18 cellular contexts compared by ENCODE assay signal in the genomic region with DNA sequence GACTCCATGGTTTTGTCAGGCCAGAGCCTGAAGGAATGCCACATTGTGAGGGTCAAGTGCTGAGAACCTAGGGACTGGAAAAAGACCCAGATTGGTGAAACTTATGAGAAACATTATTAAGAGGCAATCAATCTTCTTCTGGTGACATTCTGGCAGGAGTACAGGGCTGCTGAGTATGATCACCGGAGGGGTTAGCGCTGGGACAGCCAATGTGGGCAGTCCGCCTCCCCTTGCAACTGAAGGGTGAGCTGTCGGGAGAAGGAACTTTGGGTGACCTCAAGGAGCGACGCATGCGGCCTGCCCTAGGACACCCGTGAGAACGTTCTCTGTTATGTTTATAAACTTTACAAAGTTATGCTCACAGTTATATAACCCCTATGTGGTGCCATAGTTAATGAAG.
DNase-seq lines count a peak whose midpoint lies in the region; ATAC-seq and TF ChIP-seq lines count a peak whose summit lies in the region.
"Had no signal": no experiment of that assay in that cellular context is flagged by ENCODE, and none has a peak within 500 bp of the region (broad histone marks: within the 10 kb centered on the region; RNA-seq: fewer than 3 reads in every experiment).

No MANE protein-coding gene starts in this region.

- H3K27ac Mint-ChIP-seq in nephron, result peak overlapping the region in 2 of 3 experiments; percentile 54 to 71
- H3K27ac Mint-ChIP-seq: CD4-positive, alpha-beta T cell had no signal

- H3K9me3 ChIP-seq in gastroesophageal sphincter, result no peaks in the 10 kb centered on the region
- no peaks in the 10 kb centered on the region for H3K9me3 ChIP-seq in stomach
- H3K9me3 ChIP-seq in thyroid gland, result no peaks in the 10 kb centered on the region
- H3K9me3 ChIP-seq in gastrocnemius medialis, result no peaks in the 10 kb centered on the region
- H3K9me3 ChIP-seq: A549 had no signal

- peak; percentile 26 for TF ChIP-seq EP300 in gastroesophageal sphincter (IDR thresholded peaks at IDR 0.05)
- peak; percentile 56 for TF ChIP-seq EP300 in stomach (IDR thresholded peaks at IDR 0.05)

- H3K36me3 ChIP-seq in gastroesophageal sphincter (no peaks in the 10 kb centered on the region), stomach (no peaks in the 10 kb centered on the region), thyroid gland (no peaks in the 10 kb centered on the region), gastrocnemius medialis (no peaks in the 10 kb centered on the region)

- in situ Hi-C loops in gastrocnemius medialis (cut with MboI; ENCODE audit: low sequenced_read_pairs in 4 of 4), result no loop called here

- TF ChIP-seq CTCF in choroid plexus epithelial cell (conservative IDR thresholded peaks at IDR 0.05; ENCODE audit: low read depth, low read length) (no peak), gastroesophageal sphincter (IDR thresholded peaks at IDR 0.05) (no peak), nephron (IDR thresholded peaks at IDR 0.05; ENCODE audit: unreplicated experiment in 3 of 3) (no peak), stomach (IDR thresholded peaks at IDR 0.05) (no peak), thyroid gland (IDR thresholded peaks at IDR 0.05) (no peak), gastrocnemius medialis (IDR thresholded peaks at IDR 0.05 in 4 of 5, conservative IDR thresholded peaks at IDR 0.05 in 1 of 5) (no peak)

- H3K27ac ChIP-seq in gastroesophageal sphincter (peak overlapping the region; percentile 69 to 81 (median 76)), stomach (peak overlapping the region in 1 of 5 donors; percentile 39), thyroid gland (no peak overlapping the region), gastrocnemius medialis (no peak overlapping the region)
- H3K27ac ChIP-seq: A549 had no signal

- 74% methylated on average over 6 of the region's 9 CpGs; no CpG with 5 or more reads in 1 of the 2 donors for WGBS in gastroesophageal sphincter (ENCODE audit: low coverage in 1 of 2), 2 donors
- WGBS in stomach, 5 donors, result 65 to 87% (median 79%) methylated on average over 9 of the region's 9 CpGs
- 74 to 92% methylated on average over 9 of the region's 9 CpGs for WGBS in thyroid gland, 2 donors

- DNase-seq in choroid plexus epithelial cell (ENCODE audit: low read depth), result peak; percentile 22
- no peak for DNase-seq in stomach
- DNase-seq in NCI-H1694 treated with DMSO at 0.1 percent for 48 hours (lab: John Stamatoyannopoulos, UW), result no peak
- no peak for DNase-seq in thyroid gland
- no peak for DNase-seq in gastrocnemius medialis
- DNase-seq: CD4-positive, alpha-beta T cell; KG1; NCI-H1417; NCI-H187 treated with DMSO at 0.1 percent for 48 hours; NCI-H2227 treated with DMSO at 0.1 percent for 48 hours; NCI-H510A treated with DMSO at 0.1 percent for 48 hours; NCI-H774; OCI-M1; SHP77 had no signal

- ATAC-seq in gastroesophageal sphincter (peak; percentile 91), HG03354 (IDR thresholded peaks at IDR 0.05; ENCODE audit: poor library complexity, severe bottlenecking, unreplicated experiment) (no peak), gastrocnemius medialis (no peak)
- ATAC-seq: A549 had no signal

- peaks cover 0 to 48% (median 7%) of the 10 kb centered on the region in 3 donors for H3K4me1 ChIP-seq in gastroesophageal sphincter
- peaks cover 0 to 13% (median 3%) of the 10 kb centered on the region in 4 donors for H3K4me1 ChIP-seq in stomach
- H3K4me1 ChIP-seq in thyroid gland, result no peaks in the 10 kb centered on the region
- H3K4me1 ChIP-seq in gastrocnemius medialis, result no peaks in the 10 kb centered on the region

- peaks cover 4% of the 10 kb centered on the region for H3K4me1 Mint-ChIP-seq in nephron

- intact Hi-C loops in stomach (cut with DNase I; ENCODE audit: low total_unique reads), result no loop called here
- intact Hi-C loops in thyroid gland (cut with DNase I), result no loop called here
- intact Hi-C loops in gastrocnemius medialis (cut with DNase I; ENCODE audit: low total_unique reads), result no loop called here

- H3K4me3 ChIP-seq in choroid plexus epithelial cell (ENCODE audit: low read depth, low read length), result no peak overlapping the region
- no peak overlapping the region for H3K4me3 ChIP-seq in gastroesophageal sphincter
- H3K4me3 ChIP-seq in stomach, result no peak overlapping the region
- H3K4me3 ChIP-seq in thyroid gland (replicated peaks in 1 of 3), result no peak overlapping the region
- no peak overlapping the region for H3K4me3 ChIP-seq in gastrocnemius medialis
- H3K4me3 ChIP-seq: A549 had no signal

- no peaks in the 10 kb centered on the region for H3K27me3 ChIP-seq in gastroesophageal sphincter
- no peaks in the 10 kb centered on the region for H3K27me3 ChIP-seq in stomach
- H3K27me3 ChIP-seq in thyroid gland, result no peaks in the 10 kb centered on the region
- H3K27me3 ChIP-seq in gastrocnemius medialis, result no peaks in the 10 kb centered on the region

- H3K27me3 Mint-ChIP-seq in nephron (ENCODE audit: low read depth), result no peaks in the 10 kb centered on the region

- no peak overlapping the region for H3K4me3 Mint-ChIP-seq in nephron
- H3K4me3 Mint-ChIP-seq: CD4-positive, alpha-beta T cell had no signal

- H3K36me3 Mint-ChIP-seq in nephron (ENCODE audit: low read depth), result no peaks in the 10 kb centered on the region

- no peak for TF ChIP-seq POLR2A in gastroesophageal sphincter (IDR thresholded peaks at IDR 0.05)
- no peak for TF ChIP-seq POLR2A in stomach (IDR thresholded peaks at IDR 0.05)
- no peak for TF ChIP-seq POLR2A in thyroid gland (IDR thresholded peaks at IDR 0.05)
- TF ChIP-seq POLR2A in gastrocnemius medialis (IDR thresholded peaks at IDR 0.05), result no peak

- H3K9me3 Mint-ChIP-seq in nephron, result no peaks in the 10 kb centered on the region
- H3K9me3 Mint-ChIP-seq: CD4-positive, alpha-beta T cell had no signal

Comparison
In these comparisons a context has a peak if more than half of its experiments do, and no peak if none do; other contexts are left out.
1. H3K27ac ChIP-seq: peak in gastroesophageal sphincter (4 of 4); none in thyroid gland (0 of 3) and gastrocnemius medialis (0 of 4).